ENCODE assay signal across 25 cellular contexts in the genomic region with DNA sequence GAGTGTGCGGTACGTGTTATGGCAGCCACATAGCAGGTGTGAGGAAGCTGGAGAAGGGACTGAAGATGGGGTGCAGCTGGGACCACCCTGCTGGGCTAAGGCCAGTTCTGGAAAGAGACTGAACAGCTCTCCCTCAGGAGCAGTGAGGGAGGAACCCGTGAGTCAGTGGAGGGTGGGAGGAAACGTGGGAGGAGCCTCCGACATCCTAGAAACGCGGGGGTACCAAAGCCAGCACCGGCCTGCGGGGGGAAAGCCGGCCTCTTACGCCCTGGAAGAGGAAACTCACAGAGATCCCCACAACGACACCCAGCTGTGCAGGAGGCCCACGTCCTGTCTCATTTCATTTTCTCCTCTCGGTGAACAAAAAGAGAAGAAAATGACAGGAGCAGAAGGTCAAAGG.
DNase-seq lines count a peak whose midpoint lies in the region; ATAC-seq, FAIRE-seq and TF ChIP-seq lines count a peak whose summit lies in the region.
"Had no signal": no experiment of that assay in that cellular context is flagged by ENCODE, and none has a peak within 500 bp of the region (broad histone marks: within the 10 kb centered on the region; RNA-seq: fewer than 3 reads in every experiment).

No MANE protein-coding gene starts in this region.

- H4K8ac ChIP-seq in neuronal stem cell (ENCODE audit: low read depth, low read length), result no peak overlapping the region

- H3K4me3 Mint-ChIP-seq in GM23338 (no peak overlapping the region), WTC11 (no peak overlapping the region)
- H3K4me3 Mint-ChIP-seq: CD4-positive, CD25-positive, alpha-beta regulatory T cell; CD8-positive, alpha-beta memory T cell; H9 had no signal

- peaks cover 14% of the 10 kb centered on the region; the same call in 2 of the 3 replicates for H3K4me1 Mint-ChIP-seq in GM23338
- peaks cover 23% of the 10 kb centered on the region for H3K4me1 Mint-ChIP-seq in WTC11
- H3K4me1 Mint-ChIP-seq: CD4-positive, CD25-positive, alpha-beta regulatory T cell; CD8-positive, alpha-beta memory T cell had no signal

- no peaks in the 10 kb centered on the region for H3K9me3 Mint-ChIP-seq in GM23338
- peaks cover 11% of the 10 kb centered on the region; the same call in 1 of the 2 replicates for H3K9me3 Mint-ChIP-seq in WTC11

- H3K27ac ChIP-seq in GM23338 (ENCODE audit: low read depth) (no peak overlapping the region), HEK293 (ENCODE audit: extremely low read depth, low read depth, low read length) (no peak overlapping the region), neuronal stem cell (replicated peaks; ENCODE audit: low read length) (no peak overlapping the region)

- 0 out of 2 replicates have a peak overlapping the region, but pooled peaks have one; percentile 18 for H2AFZ ChIP-seq in GM23338
- H2AFZ ChIP-seq in neuronal stem cell (ENCODE audit: low read length), result peak overlapping the region; percentile 68

- no peaks in the 10 kb centered on the region for H4K20me1 ChIP-seq in GM23338 (replicated peaks; ENCODE audit: insufficient read depth)

- no peak for DNase-seq in GM23338 (ENCODE audit: low spot score)
- no peak for DNase-seq in WTC11 (ENCODE audit: low spot score)
- DNase-seq in neuronal stem cell (ENCODE audit: low spot score), result no peak
- no peak for DNase-seq in dedifferentiated amniotic fluid mesenchymal stem cell (ENCODE audit: extremely low spot score)
- DNase-seq in GM12892 (ENCODE audit: insufficient read length), result no peak
- DNase-seq: ACHN; BE2C; C1 segment of cervical spinal cord; CD4-positive, CD25-positive, alpha-beta regulatory T cell; CD8-positive, alpha-beta memory T cell; COR-L47; DMS 273 treated with DMSO at 0.1 percent for 48 hours; DMS53; DND-41; GOT3; H9; IMR-90 had no signal

- no peaks in the 10 kb centered on the region for H3K27me3 ChIP-seq in GM23338 (ENCODE audit: insufficient read depth)
- H3K27me3 ChIP-seq in neuronal stem cell (ENCODE audit: control insufficient read depth in 3 of 3, insufficient read depth in 3 of 3, low read depth in 1 of 3, low read length in 3 of 3), result peaks cover 0 to 2% (median 0%) of the 10 kb centered on the region in 3 experiments

- no CpG with 5 or more reads among the region's 14 CpGs for WGBS in neuronal stem cell (ENCODE audit: extremely low coverage in 2 of 2, insufficient read length in 2 of 2, insufficient replicate concordance in 1 of 2), 2 donors

- H2BK15ac ChIP-seq in neuronal stem cell (ENCODE audit: low read length), result no peak overlapping the region

- no peaks in the 10 kb centered on the region for H3K79me2 ChIP-seq in GM23338 (replicated peaks; ENCODE audit: insufficient read depth)

- H3F3A ChIP-seq in GM23338 (replicated peaks; ENCODE audit: low read depth), result no peaks in the 10 kb centered on the region

- H3K23ac ChIP-seq in neuronal stem cell (ENCODE audit: low read depth, low read length, poor library complexity), result peak overlapping the region; percentile 22

- H3K27ac Mint-ChIP-seq in GM23338 (no peak overlapping the region), WTC11 (no peak overlapping the region)
- H3K27ac Mint-ChIP-seq: CD8-positive, alpha-beta memory T cell; H9 had no signal

- H3K4me3 ChIP-seq in GM23338, result no peak overlapping the region
- no peak overlapping the region for H3K4me3 ChIP-seq in HEK293 (ENCODE audit: low read depth, low read length)
- H3K4me3 ChIP-seq in neuronal stem cell (ENCODE audit: low read length in 2 of 2), result no peak overlapping the region
- H3K4me3 ChIP-seq: K562 had no signal

- H2BK120ac ChIP-seq in neuronal stem cell (ENCODE audit: low read depth, low read length), result no peak overlapping the region

- peak overlapping the region; percentile 16 for H2BK12ac ChIP-seq in neuronal stem cell (ENCODE audit: low read length)

- H3K36me3 ChIP-seq in GM23338 (ENCODE audit: insufficient read depth) (no peaks in the 10 kb centered on the region), HEK293 (ENCODE audit: control insufficient read depth in 2 of 2, insufficient read depth in 1 of 2, low read length in 2 of 2) (no peaks in the 10 kb centered on the region), neuronal stem cell (replicated peaks in 1 of 2; ENCODE audit: control insufficient read depth in 2 of 2, insufficient read depth in 2 of 2, low read length in 2 of 2) (no peaks in the 10 kb centered on the region)
- H3K36me3 ChIP-seq: BE2C had no signal

- peak overlapping the region; percentile 72 for H2AK5ac ChIP-seq in neuronal stem cell (ENCODE audit: low read depth, low read length)

- H3K9me3 ChIP-seq in HEK293 (ENCODE audit: control insufficient read depth, insufficient read depth, low read depth, low read length) (no peaks in the 10 kb centered on the region), neuronal stem cell (replicated peaks in 1 of 2; ENCODE audit: control insufficient read depth in 2 of 2, insufficient read depth in 1 of 2, low read depth in 1 of 2, low read length in 2 of 2) (peaks cover 0 to 14% of the 10 kb centered on the region in 2 donors)
- H3K9me3 ChIP-seq: BE2C had no signal

- TF ChIP-seq CTCF in GM23338 (conservative IDR thresholded peaks at IDR 0.05; ENCODE audit: low read depth in 2 of 2) (no peak), HEK293 (tag by site-specific recombination; IDR thresholded peaks at IDR 0.05) (no peak), WTC11 (IDR thresholded peaks at IDR 0.05) (no peak)

- H3K79me1 ChIP-seq in neuronal stem cell (ENCODE audit: low read depth, low read length), result no peaks in the 10 kb centered on the region

- H3K18ac ChIP-seq in neuronal stem cell (ENCODE audit: low read length), result no peak overlapping the region

- peaks cover 3% of the 10 kb centered on the region; the same call in 1 of the 2 replicates for H3K9me2 ChIP-seq in GM23338 (ENCODE audit: insufficient read depth)

- no peak overlapping the region for H3K4ac ChIP-seq in neuronal stem cell (ENCODE audit: low read length)

- no peak overlapping the region for H3K9ac ChIP-seq in neuronal stem cell (ENCODE audit: low read depth, low read length, poor library complexity)

- TF ChIP-seq POLR2A in GM12892 (IDR thresholded peaks at IDR 0.05; ENCODE audit: low read depth, low read length), result no peak

- H3K36me3 Mint-ChIP-seq in GM23338 (ENCODE audit: low read depth) (no peaks in the 10 kb centered on the region; the same call in 2 of the 3 replicates), WTC11 (no peaks in the 10 kb centered on the region)
- H3K36me3 Mint-ChIP-seq: CD4-positive, CD25-positive, alpha-beta regulatory T cell; CD8-positive, alpha-beta memory T cell had no signal

- H3K4me1 ChIP-seq in GM23338 (ENCODE audit: insufficient read depth) (no peaks in the 10 kb centered on the region), HEK293 (ENCODE audit: control insufficient read depth, insufficient read depth, low read length) (no peaks in the 10 kb centered on the region), neuronal stem cell (ENCODE audit: control insufficient read depth in 2 of 2, insufficient read depth in 1 of 2, low read depth in 1 of 2, low read length in 2 of 2) (peaks cover 2 to 9% of the 10 kb centered on the region in 2 donors)
- H3K4me1 ChIP-seq: BE2C had no signal

- ATAC-seq in GM23338 (peak; percentile 51), WTC11 (peak; percentile 81), GM21526 (IDR thresholded peaks at IDR 0.05; ENCODE audit: low FRiP score, unreplicated experiment) (no peak)
- ATAC-seq: K562 had no signal

- FAIRE-seq in GM12892 (lab: Jason Lieb, UNC), result no peak
- FAIRE-seq: A204.1, G401.6, GM12891, GM18507, HTR-8/SVneo, K562 had no signal

- H3K4me2 ChIP-seq in GM23338 (no peak overlapping the region), neuronal stem cell (ENCODE audit: insufficient read depth, low read length, poor library complexity, severe bottlenecking) (no peak overlapping the region)

- CTCF ChIA-PET in HEK293 (lab: Yijun Ruan, JAX), result no interaction called here
- CTCF ChIA-PET in WTC11 (lab: Charles Lee), result interaction anchor here (1.3 kb wide), 1 partner anchor 30 kb away, joined by 3 read pairs; no protein-coding TSS in a partner anchor

- H3K27me3 Mint-ChIP-seq in GM23338 (ENCODE audit: insufficient read depth, low read depth, poor library complexity) (peaks cover 4% of the 10 kb centered on the region), WTC11 (ENCODE audit: low read depth) (peaks cover 7% of the 10 kb centered on the region; the same call in 1 of the 2 replicates)
- H3K27me3 Mint-ChIP-seq: CD4-positive, CD25-positive, alpha-beta regulatory T cell had no signal

- POLR2A ChIA-PET in HEK293 (lab: Yijun Ruan, JAX) (no interaction called here), WTC11 (lab: Charles Lee) (no interaction called here)

- H4K91ac ChIP-seq in neuronal stem cell (ENCODE audit: low read depth, low read length, poor library complexity), result no peak overlapping the region

- no peak overlapping the region for H2BK5ac ChIP-seq in neuronal stem cell (ENCODE audit: low read length)

- H3K14ac ChIP-seq in neuronal stem cell (ENCODE audit: low read length), result no peak overlapping the region

TF ChIP-seq in GM23338, 12 proteins besides CTCF, POLR2A, EP300 and RAD21 (continues in another document):
- no peak for TF ChIP-seq POLR2AphosphoS5 (IDR thresholded peaks at IDR 0.05; ENCODE audit: low read depth)

TF ChIP-seq in HEK293, 187 proteins besides CTCF, POLR2A, EP300 and RAD21:
- 0 out of 2 replicates have a peak, but pooled peaks have one; percentile 15 for TF ChIP-seq EGR2 (tag by site-specific recombination; IDR thresholded peaks at IDR 0.05; ENCODE audit: low read depth)
- TF ChIP-seq ZNF214 (tag by site-specific recombination; IDR thresholded peaks at IDR 0.05; ENCODE audit: borderline replicate concordance), result no peak

TF ChIP-seq in WTC11, 78 proteins besides CTCF, POLR2A, EP300 and RAD21 (continues in another document):
- TF ChIP-seq IRF2 (CRISPR knock-in tag; IDR thresholded peaks at IDR 0.05; ENCODE audit: borderline replicate concordance, low read depth) (no peak), RORB (CRISPR knock-in tag; IDR thresholded peaks at IDR 0.05) (no peak)
